ENCODE assay signal across 14 cellular contexts in the genomic region with DNA sequence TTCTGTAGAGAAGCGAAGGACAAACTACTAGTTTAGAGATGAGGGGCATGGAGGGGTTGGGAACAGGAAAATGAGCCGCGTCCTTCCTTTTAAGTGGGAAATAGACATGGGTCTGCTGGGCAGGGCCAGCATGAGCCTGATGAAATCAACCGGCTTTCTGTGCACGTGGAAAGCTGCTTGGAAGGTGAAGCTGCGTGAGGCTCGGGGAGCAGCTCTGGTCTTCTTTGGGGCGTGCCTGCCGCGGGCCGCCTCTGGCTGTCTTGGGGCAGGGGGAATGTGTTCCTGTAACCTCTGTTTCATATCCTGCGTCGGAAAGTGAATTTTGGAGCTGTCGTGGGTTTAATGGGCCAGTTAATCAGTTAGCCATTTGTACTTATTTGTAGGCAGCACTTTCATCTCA.
DNase-seq lines count a peak whose midpoint lies in the region; ATAC-seq and TF ChIP-seq lines count a peak whose summit lies in the region.
"Had no signal": no experiment of that assay in that cellular context is flagged by ENCODE, and none has a peak within 500 bp of the region (broad histone marks: within the 10 kb centered on the region; RNA-seq: fewer than 3 reads in every experiment).

No MANE protein-coding gene starts in this region.

- TF ChIP-seq CTCF in CD14-positive monocyte (IDR thresholded peaks at IDR 0.05) (no peak), fibroblast of the aortic adventitia (IDR thresholded peaks at IDR 0.05; ENCODE audit: insufficient read depth, low read length) (no peak), neural progenitor cell (IDR thresholded peaks at IDR 0.05) (no peak)

- peaks cover 27% of the 10 kb centered on the region for H3F3A ChIP-seq in neural progenitor cell (ENCODE audit: low read depth)

- H3K4me1 ChIP-seq in neural progenitor cell = peaks cover 44% of the 10 kb centered on the region
- peaks cover 33% of the 10 kb centered on the region for H3K4me1 ChIP-seq in CD8-positive, alpha-beta memory T cell (ENCODE audit: insufficient read depth, low read length)

- CTCF ChIA-PET in CD8-positive, alpha-beta memory T cell (lab: Charles Lee) = interaction anchor here (1.8 kb wide), 1 partner anchor 25 kb away, joined by 6 read pairs; no protein-coding TSS in a partner anchor

- H3K79me2 ChIP-seq in neural progenitor cell (ENCODE audit: low read depth) = peaks cover 17% of the 10 kb centered on the region
- H3K79me2 ChIP-seq: parathyroid adenoma had no signal

- H3K9ac ChIP-seq in SK-N-MC (ENCODE audit: insufficient read length) (peak overlapping the region; percentile 46), neural progenitor cell (no peak overlapping the region)
- H3K9ac ChIP-seq: parathyroid adenoma had no signal

- H3K36me3 Mint-ChIP-seq in CD14-positive monocyte (peaks cover 23 to 27% of the 10 kb centered on the region in 2 donors), neural progenitor cell (peaks cover 19% of the 10 kb centered on the region)
- H3K36me3 Mint-ChIP-seq in CD8-positive, alpha-beta memory T cell = no peaks in the 10 kb centered on the region
- H3K36me3 Mint-ChIP-seq: activated naive CD8-positive, alpha-beta T cell had no signal

- H3K27ac Mint-ChIP-seq in CD14-positive monocyte (peak overlapping the region in 4 of 7 donors; percentile 8 to 89 (median 31)), neural progenitor cell (no peak overlapping the region)
- H3K27ac Mint-ChIP-seq in CD8-positive, alpha-beta memory T cell = no peak overlapping the region
- H3K27ac Mint-ChIP-seq: activated naive CD8-positive, alpha-beta T cell had no signal

- no peaks in the 10 kb centered on the region for H3K9me3 ChIP-seq in SK-N-MC (ENCODE audit: low read depth, low read length)
- no peaks in the 10 kb centered on the region for H3K9me3 ChIP-seq in neural progenitor cell (ENCODE audit: low read depth)
- H3K9me3 ChIP-seq in CD8-positive, alpha-beta memory T cell (ENCODE audit: low read length) = no peaks in the 10 kb centered on the region

- H3K27me3 ChIP-seq in neural progenitor cell = peaks cover 8% of the 10 kb centered on the region
- no peaks in the 10 kb centered on the region for H3K27me3 ChIP-seq in CD8-positive, alpha-beta memory T cell (ENCODE audit: insufficient read depth, low read length, poor library complexity, severe bottlenecking)

- no peak for ATAC-seq in HG02884 (IDR thresholded peaks at IDR 0.05; ENCODE audit: unreplicated experiment)

- peak overlapping the region; percentile 49 to 85 for H3K4me3 Mint-ChIP-seq in CD14-positive monocyte
- H3K4me3 Mint-ChIP-seq in neural progenitor cell = peak overlapping the region; percentile 81
- H3K4me3 Mint-ChIP-seq in CD8-positive, alpha-beta memory T cell = no peak overlapping the region

- peaks cover 57% of the 10 kb centered on the region for H3K4me1 Mint-ChIP-seq in CD14-positive monocyte
- peaks cover 66% of the 10 kb centered on the region for H3K4me1 Mint-ChIP-seq in neural progenitor cell
- H3K4me1 Mint-ChIP-seq in CD8-positive, alpha-beta memory T cell = peaks cover 27 to 49% (median 28%) of the 10 kb centered on the region in 3 donors

- no peak overlapping the region; the same call in 1 of the 2 replicates for H3K27ac ChIP-seq in SK-N-MC
- H3K27ac ChIP-seq in neural progenitor cell = no peak overlapping the region
- H3K27ac ChIP-seq in CD8-positive, alpha-beta memory T cell (ENCODE audit: low read depth, low read length) = no peak overlapping the region
- H3K27ac ChIP-seq: parathyroid adenoma had no signal

- H3K27me3 Mint-ChIP-seq in CD14-positive monocyte (ENCODE audit: low read depth in 3 of 3) (peaks cover 21 to 47% (median 39%) of the 10 kb centered on the region in 3 donors), neural progenitor cell (ENCODE audit: insufficient read depth, low read depth) (peaks cover 23% of the 10 kb centered on the region)
- peaks cover 13 to 22% of the 10 kb centered on the region in 2 donors for H3K27me3 Mint-ChIP-seq in CD8-positive, alpha-beta memory T cell

- intact Hi-C loops in CD14-positive monocyte (cut with micrococcal nuclease) = no loop called here

- peaks cover 4% of the 10 kb centered on the region; the same call in 1 of the 2 replicates for H3K36me3 ChIP-seq in SK-N-MC (ENCODE audit: insufficient read depth, low read length)
- H3K36me3 ChIP-seq in neural progenitor cell = no peaks in the 10 kb centered on the region
- H3K36me3 ChIP-seq in CD8-positive, alpha-beta memory T cell (ENCODE audit: insufficient read depth, low read length) = no peaks in the 10 kb centered on the region

- POLR2A ChIA-PET in CD8-positive, alpha-beta memory T cell (lab: Charles Lee) = no interaction called here

- peak overlapping the region; percentile 74 for H3K4me2 ChIP-seq in neural progenitor cell

- H2AFZ ChIP-seq in neural progenitor cell (replicated peaks) = no peak overlapping the region
- H2AFZ ChIP-seq: parathyroid adenoma had no signal

- H3K9me3 Mint-ChIP-seq in CD14-positive monocyte = peaks cover 0 to 1% (median 0%) of the 10 kb centered on the region in 7 donors
- H3K9me3 Mint-ChIP-seq in neural progenitor cell = no peaks in the 10 kb centered on the region
- H3K9me3 Mint-ChIP-seq in CD8-positive, alpha-beta memory T cell = no peaks in the 10 kb centered on the region

- peak overlapping the region; percentile 78 for H3K4me3 ChIP-seq in SK-N-MC
- peak overlapping the region; percentile 31 for H3K4me3 ChIP-seq in fibroblast of the aortic adventitia (ENCODE audit: low read depth, low read length)
- peak overlapping the region; percentile 17 for H3K4me3 ChIP-seq in neural progenitor cell
- H3K4me3 ChIP-seq in CD8-positive, alpha-beta memory T cell (ENCODE audit: low read length) = no peak overlapping the region

- peaks cover 52% of the 10 kb centered on the region for H4K20me1 ChIP-seq in neural progenitor cell (ENCODE audit: low read depth)

- DNase-seq in CD14-positive monocyte (ENCODE audit: low spot score) (no peak), SK-N-MC (ENCODE audit: low read depth, low spot score) (no peak), fibroblast of the aortic adventitia (ENCODE audit: low read depth) (peak; percentile 24), neural progenitor cell (ENCODE audit: low spot score) (peak; percentile 53), NCI-H2107 treated with DMSO at 0.1 percent for 48 hours (lab: John Stamatoyannopoulos, UW; ENCODE audit: unreplicated experiment) (no peak), NCI-H748 treated with DMSO at 0.1 percent for 48 hours (lab: John Stamatoyannopoulos, UW) (no peak)
- DNase-seq in CD8-positive, alpha-beta memory T cell = no peak
- DNase-seq: NCI-H1436; NCI-H69; stimulated activated CD4-positive, alpha-beta T cell treated with anti-CD3 and anti-CD28 coated beads, Interleukin-4, amount 100 ng/mL, for 1 hour; stimulated activated naive CD4-positive, alpha-beta T cell had no signal

Comparison
In these comparisons a context has a peak if more than half of its experiments do, and no peak if none do; other contexts are left out.
1. DNase-seq: peak in fibroblast of the aortic adventitia (single experiment) and neural progenitor cell (single experiment); none in CD14-positive monocyte (single experiment), SK-N-MC (single experiment), NCI-H2107 treated with DMSO at 0.1 percent for 48 hours (single experiment), CD8-positive, alpha-beta memory T cell (0 of 5) and NCI-H748 treated with DMSO at 0.1 percent for 48 hours (single experiment).
2. H3K27ac Mint-ChIP-seq: peak in CD14-positive monocyte (4 of 7); none in neural progenitor cell (single experiment) and CD8-positive, alpha-beta memory T cell (0 of 8).
3. H3K4me3 Mint-ChIP-seq: peak in CD14-positive monocyte (2 of 2) and neural progenitor cell (single experiment); none in CD8-positive, alpha-beta memory T cell (0 of 7).